21 cellular contexts compared by ENCODE assay signal in genomic region chr10:44337081-44337480, GRCh38.
"Had no signal": no experiment of that assay in that cellular context is flagged by ENCODE, and none has a peak within 500 bp of the region (broad histone marks: within the 10 kb centered on the region; RNA-seq: fewer than 3 reads in every experiment).

No MANE protein-coding gene starts in this region.

- H3K4me1 ChIP-seq: SJSA1 had no signal

- H3K27me3 ChIP-seq: SJSA1 had no signal

- H3K27ac ChIP-seq: KMS-11, SJSA1, SK-N-MC had no signal

- DNase-seq: Kasumi-1, MM.1S, NCI-H1092 treated with DMSO at 0.1 percent for 48 hours, NCI-H1436, NCI-H187, NCI-H2029, NCI-H2081 treated with DMSO at 0.1 percent for 48 hours, NCI-H2171, NCI-H226, NCI-H446, NCI-H510A, NCI-H524 treated with DMSO at 0.1 percent for 48 hours, NCI-H69, NCI-H774, Right ventricle myocardium superior, RPMI8226, SIG-M5 had no signal

- H3K36me3 ChIP-seq: SJSA1 had no signal

- H3K9me3 ChIP-seq: SJSA1 had no signal

- H3K4me2 ChIP-seq: KMS-11 had no signal

- H3K4me3 ChIP-seq: K562, SJSA1, SK-N-MC had no signal

- H3K9ac ChIP-seq: KMS-11 had no signal
